2 cellular contexts compared by ENCODE assay signal in genomic region chr11:46149342-46149741, GRCh38.
TF ChIP-seq lines count a peak whose summit lies in the region.

No MANE protein-coding gene starts in this region.

TF ChIP-seq in GM23338, 12 proteins besides CTCF, POLR2A, EP300 and RAD21 (continued from another document):
- TF ChIP-seq ETS1 (IDR thresholded peaks at IDR 0.05) (no peak), EZH2phosphoT487 (IDR thresholded peaks at IDR 0.05; ENCODE audit: unreplicated experiment) (no peak), EZH2 (IDR thresholded peaks at IDR 0.05; ENCODE audit: low read depth, unreplicated experiment) (no peak), NANOG (IDR thresholded peaks at IDR 0.05; ENCODE audit: borderline replicate concordance) (no peak), JUNB (IDR thresholded peaks at IDR 0.05; ENCODE audit: unreplicated experiment) (no peak)

TF ChIP-seq in WTC11, 78 proteins besides CTCF, POLR2A, EP300 and RAD21:
- TF ChIP-seq PRDM15 (CRISPR knock-in tag; IDR thresholded peaks at IDR 0.05) (no peak), TEAD1 (CRISPR knock-in tag; IDR thresholded peaks at IDR 0.05) (no peak), ZNF138 (CRISPR knock-in tag; conservative IDR thresholded peaks at IDR 0.05) (no peak), ATF1 (CRISPR knock-in tag; IDR thresholded peaks at IDR 0.05) (no peak), RELA (CRISPR knock-in tag; IDR thresholded peaks at IDR 0.05; ENCODE audit: borderline replicate concordance) (no peak), USF2 (CRISPR knock-in tag; IDR thresholded peaks at IDR 0.05) (no peak), ZNF396 (CRISPR knock-in tag; IDR thresholded peaks at IDR 0.05; ENCODE audit: borderline replicate concordance) (no peak), RORB (CRISPR knock-in tag; IDR thresholded peaks at IDR 0.05) (no peak), ZNF232 (CRISPR knock-in tag; IDR thresholded peaks at IDR 0.05) (no peak), E2F1 (CRISPR knock-in tag; IDR thresholded peaks at IDR 0.05) (no peak), NFYB (CRISPR knock-in tag; conservative IDR thresholded peaks at IDR 0.05; ENCODE audit: low read depth) (no peak), ZNF121 (CRISPR knock-in tag; IDR thresholded peaks at IDR 0.05) (no peak), ATF2 (CRISPR knock-in tag; IDR thresholded peaks at IDR 0.05; ENCODE audit: borderline replicate concordance, low read depth) (no peak), ERG (CRISPR knock-in tag; IDR thresholded peaks at IDR 0.05) (no peak), MAX (CRISPR knock-in tag; IDR thresholded peaks at IDR 0.05) (no peak), ZBTB21 (CRISPR knock-in tag; IDR thresholded peaks at IDR 0.05; ENCODE audit: borderline replicate concordance) (no peak)
